In the genomic region with DNA sequence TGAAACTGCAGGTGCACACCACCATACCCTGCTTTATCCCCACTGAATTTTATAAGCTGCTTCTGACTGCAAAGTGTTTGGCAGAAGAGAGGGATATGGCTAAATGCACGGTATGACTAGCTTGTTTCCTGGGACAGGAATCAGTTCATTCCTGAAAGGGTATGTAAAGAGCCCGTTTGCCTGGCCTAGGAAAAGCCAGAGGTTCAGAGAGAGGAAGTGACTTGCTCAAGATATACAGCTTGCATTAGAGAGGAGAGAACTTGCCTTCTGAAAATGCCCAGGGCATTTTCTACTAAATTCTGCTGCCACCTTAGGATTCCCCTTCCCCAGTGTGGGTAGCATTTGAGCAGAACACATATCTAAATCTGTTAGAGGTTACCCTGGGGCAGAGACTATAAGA, we compare ENCODE assay signal across 8 cellular contexts. TPM values are rescaled to one million over a fixed set of nuclear protein-coding genes. Genes with fewer than 3 reads are reported as not detected.
DNase-seq lines count a peak whose midpoint lies in the region; ATAC-seq and TF ChIP-seq lines count a peak whose summit lies in the region.

No MANE protein-coding gene starts in this region.

- intact Hi-C loops in esophagus squamous epithelium (cut with DNase I): no loop called here
- intact Hi-C loops in activated CD4-positive, alpha-beta T cell treated with anti-CD3 and anti-CD28 coated beads for 36 hours (cut with DNase I, micrococcal nuclease): no loop called here

- no peaks in the 10 kb centered on the region for H3K36me3 ChIP-seq in esophagus squamous epithelium

- no peaks in the 10 kb centered on the region for H3K27me3 ChIP-seq in esophagus squamous epithelium

- POLR2A ChIA-PET in activated CD4-positive, alpha-beta T cell treated with anti-CD3 and anti-CD28 coated beads for 36 hours (lab: Charles Lee): no interaction called here

- TF ChIP-seq CTCF in NB4 (IDR thresholded peaks at IDR 0.05; ENCODE audit: low read depth, low read length) (no peak), esophagus squamous epithelium (IDR thresholded peaks at IDR 0.05) (no peak)

- H3K4me3 ChIP-seq in NB4 (ENCODE audit: low read depth, low read length) (peak overlapping the region; percentile 45), esophagus squamous epithelium (peak overlapping the region in 3 of 4 donors; percentile 34 to 55 (median 37)), skin epidermis (no peak overlapping the region)

- peaks cover 4 to 57% (median 7%) of the 10 kb centered on the region in 3 donors for H3K4me1 ChIP-seq in esophagus squamous epithelium

- WGBS in esophagus squamous epithelium, 2 donors: 19 to 23% methylated on average over 2 of the region's 2 CpGs

- no peaks in the 10 kb centered on the region for H3K9me3 ChIP-seq in esophagus squamous epithelium

- ATAC-seq in GM21717 (IDR thresholded peaks at IDR 0.05; ENCODE audit: unreplicated experiment): peak; percentile 23
- ATAC-seq in activated CD4-positive, alpha-beta T cell treated with anti-CD3 and anti-CD28 coated beads for 36 hours: no peak

- H3K9me3 Mint-ChIP-seq in activated CD4-positive, alpha-beta T cell treated with anti-CD3 and anti-CD28 coated beads for 36 hours (ENCODE audit: low read depth): no peaks in the 10 kb centered on the region
- H3K9me3 Mint-ChIP-seq in activated naive CD4-positive, alpha-beta T cell treated with anti-CD3 and anti-CD28 coated beads, Interleukin-2, amount 10 ng/mL, durations not matched to agents 7 days and 5 days: no peaks in the 10 kb centered on the region

- H3K4me1 Mint-ChIP-seq in activated CD4-positive, alpha-beta T cell treated with anti-CD3 and anti-CD28 coated beads for 36 hours: peaks cover 7% of the 10 kb centered on the region
- H3K4me1 Mint-ChIP-seq in activated naive CD4-positive, alpha-beta T cell treated with anti-CD3 and anti-CD28 coated beads, Interleukin-2, amount 10 ng/mL, durations not matched to agents 7 days and 5 days: peaks cover 2% of the 10 kb centered on the region

- TF ChIP-seq POLR2A in NB4 (IDR thresholded peaks at IDR 0.05; ENCODE audit: extremely low read depth, insufficient read length) (no peak), esophagus squamous epithelium (IDR thresholded peaks at IDR 0.05) (no peak)

- DNase-seq in NB4 (ENCODE audit: low read depth): peak; percentile 67
- no peak for DNase-seq in esophagus squamous epithelium (lab: John Stamatoyannopoulos, UW)
- no peak for DNase-seq in activated CD4-positive, alpha-beta T cell treated with anti-CD3 and anti-CD28 coated beads for 36 hours
- DNase-seq in GM19240 (ENCODE audit: insufficient read length, low spot score): no peak
- no peak for DNase-seq in stimulated activated naive CD4-positive, alpha-beta T cell (lab: John Stamatoyannopoulos, UW)
- DNase-seq in activated naive CD4-positive, alpha-beta T cell treated with anti-CD3 and anti-CD28 coated beads, Interleukin-2, amount 10 ng/mL, durations not matched to agents 7 days and 5 days: no peak

- H3K27ac ChIP-seq in esophagus squamous epithelium: peak overlapping the region; percentile 80 to 87 (median 84)
- H3K27ac ChIP-seq in skin epidermis: peak overlapping the region in 15 of 21 experiments; percentile 7 to 77 (median 58)

- no peak overlapping the region for H3K27ac Mint-ChIP-seq in activated CD4-positive, alpha-beta T cell treated with anti-CD3 and anti-CD28 coated beads for 36 hours
- no peak overlapping the region for H3K27ac Mint-ChIP-seq in activated naive CD4-positive, alpha-beta T cell treated with anti-CD3 and anti-CD28 coated beads, Interleukin-2, amount 10 ng/mL, durations not matched to agents 7 days and 5 days

- H3K27me3 Mint-ChIP-seq in activated CD4-positive, alpha-beta T cell treated with anti-CD3 and anti-CD28 coated beads for 36 hours: peaks cover 3% of the 10 kb centered on the region
- peaks cover 11% of the 10 kb centered on the region for H3K27me3 Mint-ChIP-seq in activated naive CD4-positive, alpha-beta T cell treated with anti-CD3 and anti-CD28 coated beads, Interleukin-2, amount 10 ng/mL, durations not matched to agents 7 days and 5 days

- CTCF ChIA-PET in activated CD4-positive, alpha-beta T cell treated with anti-CD3 and anti-CD28 coated beads for 36 hours (lab: Charles Lee): interaction anchor here (0.6 to 0.7 kb wide), 3 partner anchors 39 to 850 kb away, joined by 3 to 4 read pairs (median 3); no protein-coding TSS in a partner anchor
- CTCF ChIA-PET in activated naive CD4-positive, alpha-beta T cell treated with anti-CD3 and anti-CD28 coated beads, Interleukin-2, amount 10 ng/mL, durations not matched to agents 7 days and 5 days (lab: Charles Lee): interaction anchor here (0.7 kb wide), 1 partner anchor 59 kb away, joined by 3 read pairs; no protein-coding TSS in a partner anchor

- no peaks in the 10 kb centered on the region for H3K36me3 Mint-ChIP-seq in activated CD4-positive, alpha-beta T cell treated with anti-CD3 and anti-CD28 coated beads for 36 hours (ENCODE audit: low read depth)
- no peaks in the 10 kb centered on the region for H3K36me3 Mint-ChIP-seq in activated naive CD4-positive, alpha-beta T cell treated with anti-CD3 and anti-CD28 coated beads, Interleukin-2, amount 10 ng/mL, durations not matched to agents 7 days and 5 days

- no peak overlapping the region for H3K4me3 Mint-ChIP-seq in activated CD4-positive, alpha-beta T cell treated with anti-CD3 and anti-CD28 coated beads for 36 hours
- H3K4me3 Mint-ChIP-seq in activated naive CD4-positive, alpha-beta T cell treated with anti-CD3 and anti-CD28 coated beads, Interleukin-2, amount 10 ng/mL, durations not matched to agents 7 days and 5 days: no peak overlapping the region

RNA-seq across cellular contexts. Expression of a gene that starts 0.7 kb away (rescaled TPM):
- total RNA-seq in esophagus squamous epithelium: 10 to 100 TPM in 2 of 4 donors, 1 to 10 TPM in 2; 6.9 to 17.2 (median 8.9) TPM
- 1 to 10 TPM; 1.6 to 2.2 TPM for total RNA-seq in activated CD4-positive, alpha-beta T cell treated with anti-CD3 and anti-CD28 coated beads for 36 hours

Comparison
In these comparisons a context has a peak if more than half of its experiments do, and no peak if none do; other contexts are left out.
1. H3K4me3 ChIP-seq: peak in NB4 (single experiment) and esophagus squamous epithelium (3 of 4); none in skin epidermis (0 of 7).